In the genomic region with DNA sequence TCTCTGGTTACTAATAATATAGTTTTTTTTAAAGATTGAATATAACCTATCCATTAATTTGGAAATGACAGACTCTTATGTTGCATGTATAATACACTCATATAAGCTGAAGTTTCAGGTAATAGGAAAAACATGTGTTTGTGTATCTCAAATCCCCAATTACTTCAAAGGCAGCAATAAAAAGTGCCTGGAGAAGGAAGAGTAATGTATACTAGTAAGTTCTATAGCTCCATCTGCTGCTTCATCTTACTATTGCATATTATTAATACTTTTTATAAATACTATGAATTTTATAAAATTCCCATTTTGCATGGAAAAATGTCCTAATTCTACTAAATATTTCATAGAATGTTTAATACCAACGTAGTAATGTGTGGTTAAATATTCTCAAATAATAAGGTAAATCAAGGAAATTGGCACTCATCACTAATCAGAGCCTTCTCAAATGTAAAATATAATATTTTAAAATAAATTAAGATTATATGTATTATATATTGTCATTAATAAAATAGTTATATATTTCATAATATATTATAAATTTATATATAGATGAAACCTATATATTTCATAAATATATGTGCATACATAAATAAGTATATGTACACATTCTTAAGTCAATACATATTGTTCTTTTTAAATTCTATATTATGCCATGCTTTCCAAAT, we compare ENCODE assay signal across 9 cellular contexts.
DNase-seq lines count a peak whose midpoint lies in the region; ATAC-seq and TF ChIP-seq lines count a peak whose summit lies in the region.
"Had no signal": no experiment of that assay in that cellular context is flagged by ENCODE, and none has a peak within 500 bp of the region (broad histone marks: within the 10 kb centered on the region; RNA-seq: fewer than 3 reads in every experiment).

No MANE protein-coding gene starts in this region.

- H3K27ac Mint-ChIP-seq in T-helper 2 cell treated with Interferon-gamma antibody and Interleukin-4, amounts not matched to agents 5 μg/mL and 100 μg/mL, for 36 hours: no peak overlapping the region
- H3K27ac Mint-ChIP-seq: activated naive CD8-positive, alpha-beta T cell had no signal

- H3K9me3 Mint-ChIP-seq in T-helper 2 cell treated with Interferon-gamma antibody and Interleukin-4, amounts not matched to agents 5 μg/mL and 100 μg/mL, for 36 hours: no peaks in the 10 kb centered on the region

- TF ChIP-seq EP300 in Ishikawa (IDR thresholded peaks at IDR 0.05; ENCODE audit: borderline replicate concordance): no peak

- H3K4me3 ChIP-seq in foreskin fibroblast (ENCODE audit: low read depth in 1 of 2, low read length in 2 of 2): no peak overlapping the region

- H3K4me1 Mint-ChIP-seq in T-helper 2 cell treated with Interferon-gamma antibody and Interleukin-4, amounts not matched to agents 5 μg/mL and 100 μg/mL, for 36 hours (ENCODE audit: low read depth): no peaks in the 10 kb centered on the region

- no peaks in the 10 kb centered on the region for H3K36me3 Mint-ChIP-seq in T-helper 2 cell treated with Interferon-gamma antibody and Interleukin-4, amounts not matched to agents 5 μg/mL and 100 μg/mL, for 36 hours (ENCODE audit: low read depth)
- H3K36me3 Mint-ChIP-seq: activated naive CD8-positive, alpha-beta T cell had no signal

- TF ChIP-seq CTCF in foreskin fibroblast (IDR thresholded peaks at IDR 0.05; ENCODE audit: low read depth, low read length): peak; percentile 32

- TF ChIP-seq RAD21 in Ishikawa (IDR thresholded peaks at IDR 0.05; ENCODE audit: low read depth): peak; percentile 64

- no peak overlapping the region for H3K4me3 Mint-ChIP-seq in T-helper 2 cell treated with Interferon-gamma antibody and Interleukin-4, amounts not matched to agents 5 μg/mL and 100 μg/mL, for 36 hours
- H3K4me3 Mint-ChIP-seq: activated naive CD8-positive, alpha-beta T cell had no signal

- ATAC-seq in GM21717 (IDR thresholded peaks at IDR 0.05; ENCODE audit: unreplicated experiment): no peak

- in situ Hi-C loops in SK-MEL-5 (cut with HindIII; ENCODE audit: low pct_unique_long_range_greater_than_20kb, low sequenced_read_pairs): no loop called here

- peak; percentile 27 for DNase-seq in AG08396 (ENCODE audit: low spot score)
- peak; percentile 55 for DNase-seq in SK-MEL-5 (ENCODE audit: low read depth, low spot score)
- DNase-seq in foreskin fibroblast: peak; percentile 7 to 52
- no peak for DNase-seq in NCI-H187 (lab: John Stamatoyannopoulos, UW)
- no peak for DNase-seq in activated gamma-delta T cell (lab: John Stamatoyannopoulos, UW)
- DNase-seq in T-helper 2 cell treated with Interferon-gamma antibody and Interleukin-4, amounts not matched to agents 5 μg/mL and 100 μg/mL, for 36 hours (ENCODE audit: low spot score): no peak

- H3K27me3 Mint-ChIP-seq in T-helper 2 cell treated with Interferon-gamma antibody and Interleukin-4, amounts not matched to agents 5 μg/mL and 100 μg/mL, for 36 hours (ENCODE audit: low read depth): no peaks in the 10 kb centered on the region
- H3K27me3 Mint-ChIP-seq: activated naive CD8-positive, alpha-beta T cell had no signal

TF ChIP-seq in Ishikawa, 13 proteins besides CTCF, POLR2A, EP300 and RAD21:
- TF ChIP-seq CEBPB (IDR thresholded peaks at IDR 0.05): no peak
- TF ChIP-seq ZBTB7A (IDR thresholded peaks at IDR 0.05; ENCODE audit: low read depth): no peak
- TF ChIP-seq TEAD4 (IDR thresholded peaks at IDR 0.05): no peak
- no peak for TF ChIP-seq TAF1 (IDR thresholded peaks at IDR 0.05; ENCODE audit: low read depth)
- TF ChIP-seq, protein P1, sequence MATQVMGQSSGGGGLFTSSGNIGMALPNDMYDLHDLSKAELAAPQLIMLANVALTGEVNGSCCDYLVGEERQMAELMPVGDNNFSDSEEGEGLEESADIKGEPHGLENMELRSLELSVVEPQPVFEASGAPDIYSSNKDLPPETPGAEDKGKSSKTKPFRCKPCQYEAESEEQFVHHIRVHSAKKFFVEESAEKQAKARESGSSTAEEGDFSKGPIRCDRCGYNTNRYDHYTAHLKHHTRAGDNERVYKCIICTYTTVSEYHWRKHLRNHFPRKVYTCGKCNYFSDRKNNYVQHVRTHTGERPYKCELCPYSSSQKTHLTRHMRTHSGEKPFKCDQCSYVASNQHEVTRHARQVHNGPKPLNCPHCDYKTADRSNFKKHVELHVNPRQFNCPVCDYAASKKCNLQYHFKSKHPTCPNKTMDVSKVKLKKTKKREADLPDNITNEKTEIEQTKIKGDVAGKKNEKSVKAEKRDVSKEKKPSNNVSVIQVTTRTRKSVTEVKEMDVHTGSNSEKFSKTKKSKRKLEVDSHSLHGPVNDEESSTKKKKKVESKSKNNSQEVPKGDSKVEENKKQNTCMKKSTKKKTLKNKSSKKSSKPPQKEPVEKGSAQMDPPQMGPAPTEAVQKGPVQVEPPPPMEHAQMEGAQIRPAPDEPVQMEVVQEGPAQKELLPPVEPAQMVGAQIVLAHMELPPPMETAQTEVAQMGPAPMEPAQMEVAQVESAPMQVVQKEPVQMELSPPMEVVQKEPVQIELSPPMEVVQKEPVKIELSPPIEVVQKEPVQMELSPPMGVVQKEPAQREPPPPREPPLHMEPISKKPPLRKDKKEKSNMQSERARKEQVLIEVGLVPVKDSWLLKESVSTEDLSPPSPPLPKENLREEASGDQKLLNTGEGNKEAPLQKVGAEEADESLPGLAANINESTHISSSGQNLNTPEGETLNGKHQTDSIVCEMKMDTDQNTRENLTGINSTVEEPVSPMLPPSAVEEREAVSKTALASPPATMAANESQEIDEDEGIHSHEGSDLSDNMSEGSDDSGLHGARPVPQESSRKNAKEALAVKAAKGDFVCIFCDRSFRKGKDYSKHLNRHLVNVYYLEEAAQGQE (IDR thresholded peaks at IDR 0.05; ENCODE audit: low read depth): no peak
- TF ChIP-seq, protein P2, sequence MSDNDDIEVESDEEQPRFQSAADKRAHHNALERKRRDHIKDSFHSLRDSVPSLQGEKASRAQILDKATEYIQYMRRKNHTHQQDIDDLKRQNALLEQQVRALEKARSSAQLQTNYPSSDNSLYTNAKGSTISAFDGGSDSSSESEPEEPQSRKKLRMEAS (IDR thresholded peaks at IDR 0.05): no peak
- TF ChIP-seq CREB1 (IDR thresholded peaks at IDR 0.05; ENCODE audit: low read depth): no peak
- TF ChIP-seq EGR1 (IDR thresholded peaks at IDR 0.05): no peak
- TF ChIP-seq, protein P3, sequence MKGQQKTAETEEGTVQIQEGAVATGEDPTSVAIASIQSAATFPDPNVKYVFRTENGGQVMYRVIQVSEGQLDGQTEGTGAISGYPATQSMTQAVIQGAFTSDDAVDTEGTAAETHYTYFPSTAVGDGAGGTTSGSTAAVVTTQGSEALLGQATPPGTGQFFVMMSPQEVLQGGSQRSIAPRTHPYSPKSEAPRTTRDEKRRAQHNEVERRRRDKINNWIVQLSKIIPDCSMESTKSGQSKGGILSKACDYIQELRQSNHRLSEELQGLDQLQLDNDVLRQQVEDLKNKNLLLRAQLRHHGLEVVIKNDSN (IDR thresholded peaks at IDR 0.05): no peak
- no peak for TF ChIP-seq TCF12 (IDR thresholded peaks at IDR 0.05; ENCODE audit: low read depth)
- no peak for TF ChIP-seq FOXM1 (IDR thresholded peaks at IDR 0.05; ENCODE audit: borderline replicate concordance, low read depth)
- TF ChIP-seq YY1 (IDR thresholded peaks at IDR 0.05; ENCODE audit: low read depth): no peak
- no peak for TF ChIP-seq NFIC (IDR thresholded peaks at IDR 0.05)

Comparison
In these comparisons a context has a peak if more than half of its experiments do, and no peak if none do; other contexts are left out.
1. DNase-seq: peak in AG08396 (single experiment), SK-MEL-5 (single experiment) and foreskin fibroblast (2 of 2); none in NCI-H187 (0 of 2), activated gamma-delta T cell (single experiment) and T-helper 2 cell treated with Interferon-gamma antibody and Interleukin-4, amounts not matched to agents 5 μg/mL and 100 μg/mL, for 36 hours (single experiment).